ENCODE assay signal across 13 cellular contexts in the genomic region with DNA sequence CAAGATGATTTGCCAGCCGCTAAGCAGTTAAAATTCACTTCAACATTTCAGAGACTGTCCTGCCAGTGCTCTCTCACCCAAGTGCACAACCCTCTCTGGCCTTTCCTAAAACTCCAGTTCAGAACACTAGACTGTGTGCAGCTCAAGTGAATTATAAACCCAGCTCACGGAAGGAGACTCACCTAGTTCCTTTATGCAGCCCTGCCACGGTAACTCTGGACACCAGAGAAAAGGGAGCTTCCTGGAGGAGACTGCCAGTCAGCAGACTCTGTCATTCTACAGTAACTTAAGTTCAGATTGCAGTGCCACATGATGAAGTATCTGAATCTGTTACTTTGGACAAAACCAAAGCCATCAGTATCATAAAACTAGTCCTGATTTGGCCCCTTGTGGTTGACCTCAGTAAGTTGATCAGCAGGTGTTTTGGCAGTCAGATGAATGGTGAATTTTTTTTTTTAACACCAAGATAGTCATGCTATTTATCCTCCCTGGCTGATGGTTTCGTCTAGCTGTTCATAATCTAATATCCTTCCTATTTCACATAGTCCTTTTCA. TPM values are rescaled to one million over a fixed set of nuclear protein-coding genes. Genes with fewer than 3 reads are reported as not detected.
DNase-seq lines count a peak whose midpoint lies in the region; ATAC-seq and TF ChIP-seq lines count a peak whose summit lies in the region.
"Had no signal": no experiment of that assay in that cellular context is flagged by ENCODE, and none has a peak within 500 bp of the region (broad histone marks: within the 10 kb centered on the region; RNA-seq: fewer than 3 reads in every experiment).

No MANE protein-coding gene starts in this region.

- ATAC-seq in GM18502 (IDR thresholded peaks at IDR 0.05; ENCODE audit: poor library complexity, unreplicated experiment) (peak; percentile 17), GM21786 (IDR thresholded peaks at IDR 0.05; ENCODE audit: unreplicated experiment) (peak; percentile 11), mucosa of descending colon (peak; percentile 63), WTC11 (no peak), omental fat pad (ENCODE audit: low FRiP score) (no peak)
- ATAC-seq: Panc1 had no signal

- intact Hi-C loops in OCI-LY7 (cut with micrococcal nuclease; ENCODE audit: unreplicated experiment) = no loop called here
- intact Hi-C loops in mucosa of descending colon (cut with DNase I, micrococcal nuclease) = no loop called here

- H4K20me1 ChIP-seq in OCI-LY7 (ENCODE audit: insufficient read depth, low read length) = peaks cover 35% of the 10 kb centered on the region

- BruUV-seq in OCI-LY7 (replicated peaks; lab: Mats Ljungman, UMichigan) = no TSS peak

- peaks cover 83% of the 10 kb centered on the region for H3K79me2 ChIP-seq in OCI-LY7 (ENCODE audit: insufficient read depth, low read depth, low read length)

- H3K4me3 ChIP-seq in OCI-LY7 (ENCODE audit: low read depth, low read length, poor library complexity, severe bottlenecking) = peak overlapping the region; percentile 97
- H3K4me3 ChIP-seq in mucosa of descending colon = no peak overlapping the region
- H3K4me3 ChIP-seq in HAP-1 = no peak overlapping the region
- H3K4me3 ChIP-seq: neural progenitor cell had no signal

- peaks cover 50% of the 10 kb centered on the region for H3K4me1 ChIP-seq in OCI-LY7 (ENCODE audit: insufficient read depth, low read length, poor library complexity, severe bottlenecking)
- H3K4me1 ChIP-seq in mucosa of descending colon (ENCODE audit: low read depth) = peaks cover 35% of the 10 kb centered on the region
- peaks cover 14% of the 10 kb centered on the region for H3K4me1 ChIP-seq in HAP-1

- H3K27me3 Mint-ChIP-seq in WTC11 (ENCODE audit: low read depth) = no peaks in the 10 kb centered on the region

- peaks cover 25% of the 10 kb centered on the region for H3K36me3 Mint-ChIP-seq in WTC11

- in situ Hi-C loops in HAP-1 (cut with MboI; ENCODE audit: low sequenced_read_pairs) = loop anchor here (25.0 kb wide), 1 partner anchor 1109 kb away; no protein-coding TSS in a partner anchor

- no peaks in the 10 kb centered on the region for H3K9me3 ChIP-seq in OCI-LY7 (ENCODE audit: low read length)
- no peaks in the 10 kb centered on the region for H3K9me3 ChIP-seq in mucosa of descending colon
- H3K9me3 ChIP-seq in HAP-1 = no peaks in the 10 kb centered on the region

- H3K9me2 ChIP-seq in OCI-LY7 (ENCODE audit: insufficient read depth, low read length) = no peaks in the 10 kb centered on the region

- no peaks in the 10 kb centered on the region for H3K9me3 Mint-ChIP-seq in WTC11
- H3K9me3 Mint-ChIP-seq: neural progenitor cell had no signal

- TF ChIP-seq CTCF in OCI-LY7 (conservative IDR thresholded peaks at IDR 0.05; ENCODE audit: low read length) (peak; percentile 42), mucosa of descending colon (IDR thresholded peaks at IDR 0.05) (no peak), WTC11 (IDR thresholded peaks at IDR 0.05) (no peak), omental fat pad (IDR thresholded peaks at IDR 0.05) (no peak)

- H3K4me2 ChIP-seq in OCI-LY7 (ENCODE audit: low read length) = peak overlapping the region; percentile 90
- H3K4me2 ChIP-seq: neural progenitor cell had no signal

- POLR2A ChIA-PET in OCI-LY7 (lab: Charles Lee) = interaction anchor here (0.7 to 2.5 kb wide), 2 partner anchors 13 to 17 kb away, joined by 3 to 6 read pairs; no protein-coding TSS in a partner anchor
- POLR2A ChIA-PET in WTC11 (lab: Charles Lee) = no interaction called here

- H2AFZ ChIP-seq in OCI-LY7 (ENCODE audit: low read length) = no peak overlapping the region
- H2AFZ ChIP-seq: neural progenitor cell had no signal

- H3K4me1 Mint-ChIP-seq in WTC11 = peaks cover 16% of the 10 kb centered on the region

- CTCF ChIA-PET in OCI-LY7 (lab: Charles Lee; ENCODE audit: unreplicated experiment) (interaction anchor here (1.5 kb wide), 1 partner anchor 15 kb away, joined by 8 read pairs; no protein-coding TSS in a partner anchor), WTC11 (lab: Charles Lee) (no interaction called here)

- H3K36me3 ChIP-seq in OCI-LY7 (ENCODE audit: insufficient read depth, low read length) (peaks cover 68% of the 10 kb centered on the region), mucosa of descending colon (ENCODE audit: low read depth) (no peaks in the 10 kb centered on the region), HAP-1 (replicated peaks) (peaks cover 45% of the 10 kb centered on the region)

- H3K27me3 ChIP-seq in HAP-1 (ENCODE audit: low read depth) = no peaks in the 10 kb centered on the region
- H3K27me3 ChIP-seq: neural progenitor cell had no signal

- H3K4me3 Mint-ChIP-seq in WTC11 = no peak overlapping the region
- H3K4me3 Mint-ChIP-seq: neural progenitor cell had no signal

- peak overlapping the region; percentile 59 for H3K27ac ChIP-seq in OCI-LY7 (ENCODE audit: low read depth, low read length, poor library complexity, severe bottlenecking)
- H3K27ac ChIP-seq: neural progenitor cell had no signal

- DNase-seq in OCI-LY7 (ENCODE audit: low spot score) = peak; percentile 55
- peak in 1 of 3 donors; percentile 46 for DNase-seq in mucosa of descending colon
- DNase-seq in WTC11 (ENCODE audit: low spot score) = no peak
- no peak for DNase-seq in omental fat pad (ENCODE audit: low spot score)
- DNase-seq in HAP-1 (ENCODE audit: low spot score in 2 of 2) = no peak
- no peak for DNase-seq in NCI-H1105 (lab: John Stamatoyannopoulos, UW)
- DNase-seq: hippocampal formation had no signal

- H3K27ac Mint-ChIP-seq in WTC11 = no peak overlapping the region
- H3K27ac Mint-ChIP-seq: neural progenitor cell had no signal

TF ChIP-seq in WTC11, 78 proteins besides CTCF, POLR2A, EP300 and RAD21:
- TF ChIP-seq, protein P1, sequence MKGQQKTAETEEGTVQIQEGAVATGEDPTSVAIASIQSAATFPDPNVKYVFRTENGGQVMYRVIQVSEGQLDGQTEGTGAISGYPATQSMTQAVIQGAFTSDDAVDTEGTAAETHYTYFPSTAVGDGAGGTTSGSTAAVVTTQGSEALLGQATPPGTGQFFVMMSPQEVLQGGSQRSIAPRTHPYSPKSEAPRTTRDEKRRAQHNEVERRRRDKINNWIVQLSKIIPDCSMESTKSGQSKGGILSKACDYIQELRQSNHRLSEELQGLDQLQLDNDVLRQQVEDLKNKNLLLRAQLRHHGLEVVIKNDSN (CRISPR knock-in tag; IDR thresholded peaks at IDR 0.05) = no peak
- TF ChIP-seq TP53 (CRISPR knock-in tag; IDR thresholded peaks at IDR 0.05) = no peak
- TF ChIP-seq FOXJ3 (CRISPR knock-in tag; IDR thresholded peaks at IDR 0.05; ENCODE audit: borderline replicate concordance) = no peak
- TF ChIP-seq TCF7 (CRISPR knock-in tag; IDR thresholded peaks at IDR 0.05; ENCODE audit: low read depth) = no peak

RNA-seq across cellular contexts. Expression of gene MTRR, which starts 2.7 kb away (rescaled TPM):
- total RNA-seq in OCI-LY7 (2014; rRNA removed; shearing (Covaris generic)) = 51.9 and 68.1 TPM in 2 replicates
- total RNA-seq in OCI-LY7 (2022) = 67.1 and 72.6 TPM in 2 replicates
- total RNA-seq in mucosa of descending colon = 10 to 100 TPM; 50.5 to 53.7 (median 53.3) TPM
- 39.1 to 46.9 TPM (median 42.3 TPM) in 3 replicates for total RNA-seq in WTC11 (2021)
- total RNA-seq in omental fat pad = 10 to 100 TPM; 35.6 to 83.3 (median 43.0) TPM

RNA-seq across cellular contexts. Expression of gene FASTKD3, which starts 2.8 kb away (rescaled TPM):
- 12.9 and 14.7 TPM in 2 replicates for total RNA-seq in OCI-LY7 (2014; rRNA removed; shearing (Covaris generic))
- total RNA-seq in OCI-LY7 (2022) (15.1 and 16.4 TPM in 2 replicates), mucosa of descending colon (10 to 100 TPM in 1 of 3 donors, 1 to 10 TPM in 2; 9.2 to 11.7 (median 9.5) TPM), WTC11 (2021) (7.8 to 9.6 TPM (median 8.7 TPM) in 3 replicates), omental fat pad (10 to 100 TPM in 2 of 4 donors, 1 to 10 TPM in 2; 4.5 to 17.8 (median 10.3) TPM)

RNA-seq across cellular contexts. Expression of gene CFAP90, which starts 20.7 kb away (rescaled TPM):
- total RNA-seq in OCI-LY7 (2014; rRNA removed; shearing (Covaris generic)) = not detected in 2 replicates
- total RNA-seq in OCI-LY7 (2022) (not detected in 2 replicates), mucosa of descending colon (not detected), WTC11 (2021) (0.21 to 0.64 TPM (median 0.33 TPM) in 3 replicates), omental fat pad (under 1 TPM in 1 of 4 donors, not detected in 3; 0.88 TPM)
- total RNA-seq: G401, H4 had no signal

Comparison
In these comparisons a context has a peak if more than half of its experiments do, and no peak if none do; other contexts are left out.
1. ATAC-seq: peak in GM18502 (single experiment), GM21786 (single experiment) and mucosa of descending colon (single experiment); none in WTC11 (single experiment) and omental fat pad (single experiment).